8 cellular contexts compared by ENCODE assay signal in genomic region chr17:47895254-47895855, GRCh38. TPM values are rescaled to one million over a fixed set of nuclear protein-coding genes. Genes with fewer than 3 reads are reported as not detected.
A peak's percentile ranks its signal among the peaks of the same experiment; 100 is the strongest.
DNase-seq lines count a peak whose midpoint lies in the region; ATAC-seq and TF ChIP-seq lines count a peak whose summit lies in the region.

No MANE protein-coding gene starts in this region.

- peak overlapping the region; percentile 97 to 100 (median 98) for H3K27ac Mint-ChIP-seq in brain

- no peak for ATAC-seq in GM19395 (IDR thresholded peaks at IDR 0.05; ENCODE audit: unreplicated experiment)

- TF ChIP-seq POLR2A in GM10847 (IDR thresholded peaks at IDR 0.05; ENCODE audit: extremely low read depth, insufficient read length): peak; percentile 83

- no peaks in the 10 kb centered on the region for H3K36me3 Mint-ChIP-seq in brain

- no peak for TF ChIP-seq CTCF in brain (conservative IDR thresholded peaks at IDR 0.05)

- peaks cover 14% of the 10 kb centered on the region for H3K27me3 Mint-ChIP-seq in brain

- peaks cover 46% of the 10 kb centered on the region for H3K4me1 Mint-ChIP-seq in brain

- DNase-seq in NCI-H774 (lab: John Stamatoyannopoulos, UW): peak; percentile 36
- DNase-seq in kidney tubule cell (ENCODE audit: low spot score): peak; percentile 41
- peak; percentile 9 to 11 for DNase-seq in stimulated activated CD8-positive, alpha-beta memory T cell treated with anti-CD3 and anti-CD28 coated beads, Interleukin-2, amount 100 ng/mL, for 48 hours (ENCODE audit: low read depth in 2 of 2)
- DNase-seq in NCI-H2107 treated with DMSO at 0.1 percent for 48 hours (lab: John Stamatoyannopoulos, UW; ENCODE audit: unreplicated experiment): no peak
- no peak for DNase-seq in Ammon's horn (ENCODE audit: low spot score)

- peak overlapping the region; percentile 96 to 99 (median 98) for H3K4me3 Mint-ChIP-seq in brain

- no peaks in the 10 kb centered on the region for H3K9me3 Mint-ChIP-seq in brain

RNA-seq across cellular contexts. Expression of gene SP2, which starts 0.7 kb away (rescaled TPM):
- polyA plus RNA-seq in brain (ENCODE audit: insufficient read depth, low read depth, low replicate concordance): 31.6 TPM

RNA-seq across cellular contexts. Expression of gene SP6, which starts 44.4 kb away (rescaled TPM):
- 2.5 TPM for polyA plus RNA-seq in brain (ENCODE audit: insufficient read depth, low read depth, low replicate concordance)

RNA-seq across cellular contexts. Expression of gene PNPO, which starts 46.0 kb away (rescaled TPM):
- 24.4 TPM for polyA plus RNA-seq in brain (ENCODE audit: insufficient read depth, low read depth, low replicate concordance)

RNA-seq across cellular contexts. Expression of gene SCRN2, which starts 54.3 kb away (rescaled TPM):
- polyA plus RNA-seq in brain (ENCODE audit: insufficient read depth, low read depth, low replicate concordance): 24.3 TPM

Comparison
In these comparisons a context has a peak if more than half of its experiments do, and no peak if none do; other contexts are left out.
1. DNase-seq: peak in NCI-H774 (single experiment), kidney tubule cell (single experiment) and stimulated activated CD8-positive, alpha-beta memory T cell treated with anti-CD3 and anti-CD28 coated beads, Interleukin-2, amount 100 ng/mL, for 48 hours (2 of 2); none in NCI-H2107 treated with DMSO at 0.1 percent for 48 hours (single experiment) and Ammon's horn (single experiment).